1 cellular context compared by ENCODE assay signal in genomic region chr10:69179089-69179742, GRCh38.
TF ChIP-seq lines count a peak whose summit lies in the region.

No MANE protein-coding gene starts in this region.

TF ChIP-seq in SK-N-SH treated with all-trans-retinoic acid at 6 μM for 48 hours, 23 proteins besides CTCF, POLR2A, EP300 and RAD21 (continued from another document):
- TF ChIP-seq CSRNP3 (CRISPR knock-in tag; IDR thresholded peaks at IDR 0.05) (no peak), ZNF8 (CRISPR knock-in tag; IDR thresholded peaks at IDR 0.05) (no peak), CREB5 (CRISPR knock-in tag; IDR thresholded peaks at IDR 0.05; ENCODE audit: low read depth) (no peak; the same call in 1 of the 2 replicates)
TF ChIP-seq in SK-N-SH treated with all-trans-retinoic acid at 6 μM for 48 hours: peak in this region for 0.
